ENCODE assay signal across 15 cellular contexts in genomic region chr1:39379187-39379586, GRCh38.
"Had no signal": no experiment of that assay in that cellular context is flagged by ENCODE, and none has a peak within 500 bp of the region (broad histone marks: within the 10 kb centered on the region; RNA-seq: fewer than 3 reads in every experiment).

No MANE protein-coding gene starts in this region.

- H3K27ac ChIP-seq: coronary artery had no signal

- H3K4me3 ChIP-seq: breast epithelium, coronary artery had no signal

- ATAC-seq: activated CD4-positive, alpha-beta T cell treated with anti-CD3 and anti-CD28 coated beads for 36 hours; stimulated activated naive CD8-positive, alpha-beta T cell treated with anti-CD3 and anti-CD28 coated beads, Interleukin-15, Interleukin-2, amounts not matched to agents 100 U/mL and 50 U/mL, for 24 hours had no signal

- H3K9me3 ChIP-seq: breast epithelium had no signal

- H3K27ac Mint-ChIP-seq: activated CD4-positive, alpha-beta T cell treated with anti-CD3 and anti-CD28 coated beads for 36 hours; activated naive CD4-positive, alpha-beta T cell treated with anti-CD3 and anti-CD28 coated beads, Interleukin-2, amount 10 ng/mL, durations not matched to agents 7 days and 5 days; progenitor cell of endocrine pancreas had no signal

- H3K27me3 Mint-ChIP-seq: activated CD4-positive, alpha-beta T cell treated with anti-CD3 and anti-CD28 coated beads for 36 hours; activated naive CD4-positive, alpha-beta T cell treated with anti-CD3 and anti-CD28 coated beads, Interleukin-2, amount 10 ng/mL, durations not matched to agents 7 days and 5 days; progenitor cell of endocrine pancreas had no signal

- H3K36me3 ChIP-seq: breast epithelium had no signal

- H3K9me3 Mint-ChIP-seq: activated naive CD4-positive, alpha-beta T cell treated with anti-CD3 and anti-CD28 coated beads, Interleukin-2, amount 10 ng/mL, durations not matched to agents 7 days and 5 days; neural crest cell had no signal

- H3K27me3 ChIP-seq: breast epithelium had no signal

- DNase-seq: activated CD4-positive, alpha-beta T cell treated with anti-CD3 and anti-CD28 coated beads for 36 hours; activated CD4-positive, alpha-beta T cell treated with anti-CD3 and anti-CD28 coated beads, Interleukin-2, amount 50 U/mL, for 48 hours; activated effector memory CD4-positive, alpha-beta T cell treated with Interleukin-2 at 50 U/mL for 16 hours; activated naive CD4-positive, alpha-beta T cell treated with anti-CD3 and anti-CD28 coated beads, Interleukin-2, amount 10 ng/mL, durations not matched to agents 7 days and 5 days; activated T-cell treated with anti-CD3 and anti-CD28 coated beads for 4 hours; aorta; stimulated activated CD4-positive, alpha-beta T cell treated with anti-CD3 and anti-CD28 coated beads, Interleukin-2, amount 100 ng/mL, for 24 hours; stimulated activated naive CD8-positive, alpha-beta T cell treated with anti-CD3 and anti-CD28 coated beads, Interleukin-15, Interleukin-2, amounts not matched to agents 100 U/mL and 50 U/mL, for 24 hours; substantia nigra; T-helper 2 cell; trophoblast cell had no signal

- H3K4me3 Mint-ChIP-seq: activated CD4-positive, alpha-beta T cell treated with anti-CD3 and anti-CD28 coated beads for 36 hours; activated naive CD4-positive, alpha-beta T cell treated with anti-CD3 and anti-CD28 coated beads, Interleukin-2, amount 10 ng/mL, durations not matched to agents 7 days and 5 days; neural crest cell had no signal

- H3K4me1 Mint-ChIP-seq: activated CD4-positive, alpha-beta T cell treated with anti-CD3 and anti-CD28 coated beads for 36 hours; activated naive CD4-positive, alpha-beta T cell treated with anti-CD3 and anti-CD28 coated beads, Interleukin-2, amount 10 ng/mL, durations not matched to agents 7 days and 5 days; neural crest cell had no signal
